Comparison of ENCODE assay signal across 1 cellular context in the genomic region with DNA sequence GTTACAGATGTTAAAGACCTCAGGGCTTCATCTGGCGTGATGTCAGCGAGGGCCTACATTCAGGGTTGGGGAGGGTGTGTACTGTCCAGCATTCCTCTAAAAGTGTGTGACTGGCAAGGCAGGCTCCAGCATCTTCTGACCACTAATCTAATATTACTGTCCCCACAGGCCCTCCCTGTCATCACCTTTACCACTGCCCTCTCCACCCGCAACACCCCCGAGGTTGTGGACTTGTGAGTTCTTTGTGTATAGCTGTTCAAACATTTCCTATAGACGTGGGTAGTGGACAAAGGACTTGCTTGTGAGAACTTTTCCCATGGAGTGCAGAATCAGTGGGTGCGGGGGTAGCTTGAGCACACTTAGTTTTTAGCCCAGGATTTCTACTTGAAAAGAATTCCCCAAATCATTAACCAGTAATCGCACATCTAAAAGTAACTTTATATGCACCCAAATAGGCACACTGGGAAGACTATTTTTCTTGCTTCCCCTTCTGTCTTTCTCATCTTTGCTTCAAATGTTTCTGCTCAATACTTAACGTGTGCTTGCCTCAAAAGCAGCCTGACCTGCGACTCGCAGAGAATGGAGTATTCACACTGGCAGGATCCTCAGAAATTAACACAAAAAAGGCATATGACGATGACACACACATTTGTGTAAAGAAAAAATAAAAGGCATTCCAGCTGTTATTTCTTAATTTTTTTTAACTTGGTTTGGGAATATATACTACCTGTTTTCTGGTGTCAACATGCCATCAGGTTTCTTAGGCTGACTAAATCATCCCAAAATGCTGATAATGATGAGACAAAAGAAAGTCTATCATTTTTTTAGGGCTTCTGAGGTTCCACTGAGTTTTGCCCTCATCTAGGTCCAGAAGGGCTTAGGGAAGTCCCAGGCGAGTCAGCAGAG.
TF ChIP-seq lines count a peak whose summit lies in the region.

No MANE protein-coding gene starts in this region.

TF ChIP-seq in H1, 55 proteins besides CTCF, POLR2A, EP300 and RAD21:
- TF ChIP-seq, protein P1, sequence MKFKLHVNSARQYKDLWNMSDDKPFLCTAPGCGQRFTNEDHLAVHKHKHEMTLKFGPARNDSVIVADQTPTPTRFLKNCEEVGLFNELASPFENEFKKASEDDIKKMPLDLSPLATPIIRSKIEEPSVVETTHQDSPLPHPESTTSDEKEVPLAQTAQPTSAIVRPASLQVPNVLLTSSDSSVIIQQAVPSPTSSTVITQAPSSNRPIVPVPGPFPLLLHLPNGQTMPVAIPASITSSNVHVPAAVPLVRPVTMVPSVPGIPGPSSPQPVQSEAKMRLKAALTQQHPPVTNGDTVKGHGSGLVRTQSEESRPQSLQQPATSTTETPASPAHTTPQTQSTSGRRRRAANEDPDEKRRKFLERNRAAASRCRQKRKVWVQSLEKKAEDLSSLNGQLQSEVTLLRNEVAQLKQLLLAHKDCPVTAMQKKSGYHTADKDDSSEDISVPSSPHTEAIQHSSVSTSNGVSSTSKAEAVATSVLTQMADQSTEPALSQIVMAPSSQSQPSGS (IDR thresholded peaks at IDR 0.05; ENCODE audit: low read length): no peak
- no peak for TF ChIP-seq HDAC2 (IDR thresholded peaks at IDR 0.05; ENCODE audit: borderline replicate concordance in 1 of 2, low read depth in 2 of 2, low read length in 2 of 2)
- no peak for TF ChIP-seq POU5F1 (IDR thresholded peaks at IDR 0.05; ENCODE audit: low read depth, low read length)
- no peak for TF ChIP-seq TAF7 (optimal IDR thresholded peaks at IDR 0.05; ENCODE audit: borderline replicate concordance, low read depth, low read length)
- TF ChIP-seq TCF12 (IDR thresholded peaks at IDR 0.05; ENCODE audit: low read depth, low read length): no peak
- no peak for TF ChIP-seq BACH1 (IDR thresholded peaks at IDR 0.05; ENCODE audit: low read length)
- no peak for TF ChIP-seq NANOG (IDR thresholded peaks at IDR 0.05; ENCODE audit: insufficient read depth, low read depth, low read length, poor library complexity, severe bottlenecking)
- no peak for TF ChIP-seq SRF (IDR thresholded peaks at IDR 0.05; ENCODE audit: low read depth, low read length)
- TF ChIP-seq SUZ12 (IDR thresholded peaks at IDR 0.05; ENCODE audit: low read length): no peak
- TF ChIP-seq CBX8 (IDR thresholded peaks at IDR 0.05; ENCODE audit: borderline replicate concordance, low read depth, low read length): no peak
- no peak for TF ChIP-seq POLR2AphosphoS5 (IDR thresholded peaks at IDR 0.05; ENCODE audit: low read depth, low read length)
- no peak for TF ChIP-seq YY1 (IDR thresholded peaks at IDR 0.05; ENCODE audit: low read depth, low read length)
- no peak for TF ChIP-seq MAFK (IDR thresholded peaks at IDR 0.05; ENCODE audit: low read depth, low read length)
- TF ChIP-seq HDAC6 (IDR thresholded peaks at IDR 0.05; ENCODE audit: low read depth, low read length): no peak
- no peak for TF ChIP-seq JUND (IDR thresholded peaks at IDR 0.05; ENCODE audit: low read length)
- TF ChIP-seq SIX5 (IDR thresholded peaks at IDR 0.05; ENCODE audit: low read depth, low read length): no peak
- no peak for TF ChIP-seq SIN3A (conservative IDR thresholded peaks at IDR 0.05 in 1 of 2, IDR thresholded peaks at IDR 0.05 in 1 of 2; ENCODE audit: low read depth in 1 of 2, low read length in 2 of 2)
- no peak for TF ChIP-seq CEBPB (IDR thresholded peaks at IDR 0.05; ENCODE audit: low read depth, low read length)
- TF ChIP-seq JUN (IDR thresholded peaks at IDR 0.05; ENCODE audit: low read depth, low read length): no peak
